ENCODE assay signal across 1 cellular context in the genomic region with DNA sequence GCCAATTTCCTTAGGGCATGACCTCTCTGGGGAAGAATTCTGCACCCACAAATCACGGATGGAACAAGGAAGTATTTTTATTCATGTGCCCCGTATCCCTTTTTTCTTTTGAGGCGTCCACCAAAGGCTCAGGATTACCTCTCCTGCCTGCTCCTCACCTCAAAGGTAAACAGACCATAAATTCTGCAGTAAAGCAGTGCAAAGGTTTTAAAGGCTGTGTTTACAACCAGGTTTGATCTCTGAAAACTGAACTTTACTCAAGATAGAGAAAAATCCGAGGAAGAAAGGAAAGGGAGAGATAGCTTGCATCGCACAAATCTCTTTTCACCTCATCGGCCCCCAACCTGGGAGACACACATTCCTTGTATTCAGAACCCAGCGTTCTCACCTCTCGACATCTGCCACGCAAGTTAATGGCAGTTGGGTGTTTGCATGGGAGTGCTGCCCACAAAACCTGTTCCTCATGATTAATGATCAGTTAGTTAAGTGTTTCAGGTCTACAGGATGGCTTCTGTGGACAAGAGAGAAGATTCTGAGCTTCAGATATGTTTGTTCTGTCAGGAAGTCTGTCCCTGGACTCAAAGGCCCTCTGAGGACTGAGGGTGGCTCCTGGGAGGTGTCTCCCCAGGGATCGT.
TF ChIP-seq lines count a peak whose summit lies in the region.

No MANE protein-coding gene starts in this region.

TF ChIP-seq in HepG2, 621 proteins besides CTCF, POLR2A, EP300 and RAD21:
- TF ChIP-seq ZNF567 (CRISPR knock-in tag; IDR thresholded peaks at IDR 0.05; ENCODE audit: borderline replicate concordance) = no peak
- TF ChIP-seq, protein P1, sequence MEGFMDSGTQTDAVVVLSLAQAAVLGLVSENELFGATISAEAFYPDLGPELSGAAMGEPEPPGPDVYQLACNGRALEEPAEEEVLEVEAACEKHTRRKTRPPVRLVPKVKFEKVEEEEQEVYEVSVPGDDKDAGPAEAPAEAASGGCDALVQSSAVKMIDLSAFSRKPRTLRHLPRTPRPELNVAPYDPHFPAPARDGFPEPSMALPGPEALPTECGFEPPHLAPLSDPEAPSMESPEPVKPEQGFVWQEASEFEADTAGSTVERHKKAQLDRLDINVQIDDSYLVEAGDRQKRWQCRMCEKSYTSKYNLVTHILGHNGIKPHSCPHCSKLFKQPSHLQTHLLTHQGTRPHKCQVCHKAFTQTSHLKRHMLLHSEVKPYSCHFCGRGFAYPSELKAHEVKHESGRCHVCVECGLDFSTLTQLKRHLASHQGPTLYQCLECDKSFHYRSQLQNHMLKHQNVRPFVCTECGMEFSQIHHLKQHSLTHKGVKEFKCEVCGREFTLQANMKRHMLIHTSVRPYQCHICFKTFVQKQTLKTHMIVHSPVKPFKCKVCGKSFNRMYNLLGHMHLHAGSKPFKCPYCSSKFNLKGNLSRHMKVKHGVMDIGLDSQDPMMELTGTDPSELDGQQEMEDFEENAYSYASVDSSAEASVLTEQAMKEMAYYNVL (CRISPR knock-in tag; IDR thresholded peaks at IDR 0.05; ENCODE audit: borderline replicate concordance) = peak; percentile 34; the same call in 1 of the 2 replicates
